In genomic region chr6:130269969-130270635, GRCh38 we compare ENCODE assay signal across 1 cellular context.
A peak's percentile ranks its signal among the peaks of the same experiment; 100 is the strongest.
TF ChIP-seq lines count a peak whose summit lies in the region.

No MANE protein-coding gene starts in this region.

TF ChIP-seq in GM12878, 131 proteins besides CTCF, POLR2A, EP300 and RAD21 (continued from another document):
- TF ChIP-seq CEBPZ (IDR thresholded peaks at IDR 0.05; ENCODE audit: low read depth, low read length): no peak
- TF ChIP-seq MEF2A (IDR thresholded peaks at IDR 0.05; ENCODE audit: insufficient read depth, low read depth, low read length): 0 out of 2 replicates have a peak, but pooled peaks have one; percentile 18
- peak; percentile 45; the same call in 1 of the 2 replicates for TF ChIP-seq ATF2 (IDR thresholded peaks at IDR 0.05; ENCODE audit: low read length)
